In genomic region chr19:10086904-10087256, GRCh38 we compare ENCODE assay signal across 1 cellular context.
TF ChIP-seq lines count a peak whose summit lies in the region.

No MANE protein-coding gene starts in this region.

TF ChIP-seq in SK-N-SH, 30 proteins besides CTCF, POLR2A, EP300 and RAD21 (continued from another document):
- TF ChIP-seq EZH2phosphoT487 (IDR thresholded peaks at IDR 0.05; ENCODE audit: borderline replicate concordance, low read depth) (no peak), ELF1 (IDR thresholded peaks at IDR 0.05) (no peak), NRF1 (IDR thresholded peaks at IDR 0.05; ENCODE audit: low read depth, low read length) (no peak), MXI1 (IDR thresholded peaks at IDR 0.05; ENCODE audit: low read depth, low read length) (no peak), USF2 (IDR thresholded peaks at IDR 0.05; ENCODE audit: borderline replicate concordance, low read depth, low read length) (no peak), SIN3A (IDR thresholded peaks at IDR 0.05; ENCODE audit: borderline replicate concordance, low read depth, low read length) (no peak), FOXM1 (IDR thresholded peaks at IDR 0.05; ENCODE audit: low read depth) (no peak), JUND (IDR thresholded peaks at IDR 0.05) (no peak), GABPA (IDR thresholded peaks at IDR 0.05; ENCODE audit: low read depth) (no peak), TEAD4 (IDR thresholded peaks at IDR 0.05; ENCODE audit: borderline replicate concordance, insufficient read depth) (no peak)
